ENCODE assay signal across 1 cellular context in genomic region chr7:105752671-105753275, GRCh38.
TF ChIP-seq lines count a peak whose summit lies in the region.

No MANE protein-coding gene starts in this region.

TF ChIP-seq in WTC11, 78 proteins besides CTCF, POLR2A, EP300 and RAD21 (continued from another document):
- TF ChIP-seq ZSCAN18 (CRISPR knock-in tag; IDR thresholded peaks at IDR 0.05) (no peak), ZNF671 (CRISPR knock-in tag; IDR thresholded peaks at IDR 0.05) (no peak), STAT6 (CRISPR knock-in tag; conservative IDR thresholded peaks at IDR 0.05; ENCODE audit: low read depth) (no peak), ATF1 (CRISPR knock-in tag; IDR thresholded peaks at IDR 0.05) (no peak)
